1 cellular context compared by ENCODE assay signal in genomic region chr1:27951396-27951795, GRCh38.
TF ChIP-seq lines count a peak whose summit lies in the region.

No MANE protein-coding gene starts in this region.

TF ChIP-seq in GM12878, 131 proteins besides CTCF, POLR2A, EP300 and RAD21:
- no peak for TF ChIP-seq E2F8 (IDR thresholded peaks at IDR 0.05; ENCODE audit: low read depth, partially characterized antibody)
